8 cellular contexts compared by ENCODE assay signal in genomic region chr3:39180546-39181346, GRCh38. TPM values are rescaled to one million over a fixed set of nuclear protein-coding genes. Genes with fewer than 3 reads are reported as not detected.
A peak's percentile ranks its signal among the peaks of the same experiment; 100 is the strongest.
DNase-seq lines count a peak whose midpoint lies in the region; ATAC-seq lines count a peak whose summit lies in the region.

No MANE protein-coding gene starts in this region.

- peaks cover 21 to 25% of the 10 kb centered on the region in 2 donors for H3K4me1 Mint-ChIP-seq in effector memory CD8-positive, alpha-beta T cell (ENCODE audit: low read depth in 2 of 2)

- H3K27ac ChIP-seq in mesendoderm (ENCODE audit: low read depth, low read length) = no peak overlapping the region

- H2BK5ac ChIP-seq in mesendoderm (ENCODE audit: low read length) = no peak overlapping the region

- WGBS in mesendoderm (ENCODE audit: extremely low coverage, insufficient coverage, low lambda C conversion rate) = no CpG with 5 or more reads among the region's 64 CpGs

- peaks cover 6% of the 10 kb centered on the region for H3K4me1 ChIP-seq in mesendoderm (ENCODE audit: control insufficient read depth, low read depth, low read length)

- H2AK5ac ChIP-seq in mesendoderm (ENCODE audit: low read length) = no peak overlapping the region

- no peak overlapping the region for H3K18ac ChIP-seq in mesendoderm (ENCODE audit: low read length)

- peaks cover 3% of the 10 kb centered on the region for H3K36me3 Mint-ChIP-seq in effector memory CD8-positive, alpha-beta T cell (ENCODE audit: insufficient read depth)

- peak overlapping the region; percentile 11 for H3K4me3 ChIP-seq in mesendoderm (ENCODE audit: low read length)

- H3K9ac ChIP-seq in mesendoderm (ENCODE audit: low read length) = peak overlapping the region; percentile 59

- H3K27ac Mint-ChIP-seq in effector memory CD8-positive, alpha-beta T cell = peak overlapping the region; percentile 54 to 85

- no peaks in the 10 kb centered on the region for H3K27me3 Mint-ChIP-seq in effector memory CD8-positive, alpha-beta T cell

- no peak overlapping the region for H4K8ac ChIP-seq in mesendoderm (ENCODE audit: low read depth, low read length)

- H3K27me3 ChIP-seq in mesendoderm (ENCODE audit: insufficient read depth, low read length, poor library complexity) = no peaks in the 10 kb centered on the region

- H3K56ac ChIP-seq in mesendoderm (ENCODE audit: low read length) = peak overlapping the region; percentile 86

- H2BK15ac ChIP-seq in mesendoderm (replicated peaks; ENCODE audit: low read depth) = no peak overlapping the region

- ATAC-seq in GM19452 (IDR thresholded peaks at IDR 0.05; ENCODE audit: unreplicated experiment) (peak; percentile 93), HG03558 (IDR thresholded peaks at IDR 0.05; ENCODE audit: extremely low read depth, unreplicated experiment) (peak; percentile 85)
- peak; percentile 88 for ATAC-seq in effector memory CD8-positive, alpha-beta T cell (replicated peaks)

- H3K4me2 ChIP-seq in mesendoderm (ENCODE audit: low read length) = peak overlapping the region; percentile 80

- H3K36me3 ChIP-seq in mesendoderm (ENCODE audit: control insufficient read depth, insufficient read depth, low read length) = no peaks in the 10 kb centered on the region

- H3K4ac ChIP-seq in mesendoderm (ENCODE audit: low read depth, low read length) = no peak overlapping the region

- DNase-seq in C1 segment of cervical spinal cord (lab: John Stamatoyannopoulos, UW) (peak in 9 of 14 donors; percentile 40 to 83 (median 62)), NCI-H82 treated with DMSO at 0.1 percent for 48 hours (lab: John Stamatoyannopoulos, UW; ENCODE audit: unreplicated experiment) (peak; percentile 72), mesendoderm (peak; percentile 96)
- peak; percentile 77 to 82 for DNase-seq in activated CD8-positive, alpha-beta memory T cell treated with anti-CD3 and anti-CD28 coated beads for 4 hours (ENCODE audit: low read depth in 2 of 2)
- DNase-seq in effector memory CD8-positive, alpha-beta T cell = peak; percentile 86 to 93 (median 91)
- DNase-seq in stimulated activated CD8-positive, alpha-beta memory T cell treated with anti-CD3 and anti-CD28 coated beads, Interleukin-12 subunit alpha, Interleukin-12 subunit beta, amount 100 ng/mL, for 24 hours (ENCODE audit: extremely low read depth) = peak; percentile 71

- peak overlapping the region; percentile 77 to 80 for H3K4me3 Mint-ChIP-seq in effector memory CD8-positive, alpha-beta T cell

- no peaks in the 10 kb centered on the region for H3K79me1 ChIP-seq in mesendoderm (ENCODE audit: low read length)

- no peaks in the 10 kb centered on the region for H3K79me2 ChIP-seq in mesendoderm (ENCODE audit: control insufficient read depth, insufficient read depth, low read length)

- H3K9me3 Mint-ChIP-seq in effector memory CD8-positive, alpha-beta T cell = no peaks in the 10 kb centered on the region

- no peak overlapping the region for H4K5ac ChIP-seq in mesendoderm (ENCODE audit: low read length)

- no peak overlapping the region for H3K23ac ChIP-seq in mesendoderm (ENCODE audit: low read length)

- H2BK120ac ChIP-seq in mesendoderm (ENCODE audit: low read depth, low read length) = no peak overlapping the region

RNA-seq across cellular contexts. Expression of gene XIRP1, which starts 11.6 kb away (rescaled TPM):
- 0.01 TPM for polyA plus RNA-seq in mesendoderm (2013, experiment 1 of 2)
- polyA plus RNA-seq in mesendoderm (2013, experiment 2 of 2) = 0.03 TPM

RNA-seq across cellular contexts. Expression of gene CSRNP1, which starts 27.4 kb away (rescaled TPM):
- polyA plus RNA-seq in mesendoderm (2013, experiment 1 of 2) = 13.7 TPM
- polyA plus RNA-seq in mesendoderm (2013, experiment 2 of 2) = 13.9 TPM
